ENCODE assay signal across 8 cellular contexts in the genomic region with DNA sequence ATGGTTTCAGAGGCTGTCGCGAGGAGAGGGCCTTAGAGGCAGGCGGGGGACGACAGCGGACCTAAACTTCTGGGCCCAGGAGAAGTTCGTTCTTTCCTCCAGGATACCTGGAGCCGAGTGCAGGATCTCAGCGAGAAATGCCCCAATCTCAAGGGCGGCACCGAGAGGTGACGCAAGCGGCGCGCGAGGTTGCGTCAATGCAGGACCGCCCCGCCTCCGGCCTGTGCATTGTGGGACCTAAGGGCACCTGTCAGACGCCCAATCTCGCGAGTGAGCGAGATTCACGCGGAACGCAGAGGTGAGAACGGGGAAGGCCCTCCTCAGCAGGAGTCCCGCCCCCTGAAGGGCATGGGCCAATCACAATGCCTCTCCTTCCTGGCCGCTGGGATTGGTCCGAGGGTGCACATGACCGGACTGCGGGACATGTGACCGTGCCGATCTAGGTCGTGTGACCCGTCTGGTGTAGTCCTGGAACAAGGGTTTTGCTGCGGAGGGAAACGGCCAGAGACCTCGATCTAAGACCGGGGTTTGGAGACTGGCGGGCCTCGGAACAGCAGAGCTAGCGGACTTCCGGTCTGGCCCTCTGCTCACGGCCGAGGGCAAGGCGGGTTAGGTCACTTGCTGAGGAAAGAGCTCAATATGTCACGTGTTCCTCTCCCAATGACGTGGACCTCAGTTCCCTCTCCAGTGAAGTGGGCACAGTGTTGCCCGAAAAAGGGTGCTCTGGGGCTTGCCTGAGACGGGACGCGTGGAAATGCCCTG. TPM values are rescaled to one million over a fixed set of nuclear protein-coding genes. Genes with fewer than 3 reads are reported as not detected.
DNase-seq lines count a peak whose midpoint lies in the region; FAIRE-seq and TF ChIP-seq lines count a peak whose summit lies in the region.

No MANE protein-coding gene starts in this region.

- in situ Hi-C loops in GM23248 (cut with MboI), result no loop called here

- peak overlapping the region; percentile 97 for H3K4me3 Mint-ChIP-seq in activated T-helper 1 cell treated with anti-CD3 and anti-CD28 coated beads, Interleukin-12 subunit alpha, Interleukin-12 subunit beta, Interleukin-2, Interleukin-4 antibody, amounts not matched to agents 30 ng/mL and 10 ng/mL and 1 ng/mL, durations not matched to agents 14 hours and 24 hours and 36 hours

- H3K9me3 ChIP-seq in DOHH2 (ENCODE audit: control insufficient read depth, insufficient read depth, low read length), result no peaks in the 10 kb centered on the region
- H3K9me3 ChIP-seq in GM23248 (ENCODE audit: low read depth), result no peaks in the 10 kb centered on the region
- no peaks in the 10 kb centered on the region for H3K9me3 ChIP-seq in Karpas-422 (ENCODE audit: low read length)
- no peaks in the 10 kb centered on the region for H3K9me3 ChIP-seq in esophagus squamous epithelium
- H3K9me3 ChIP-seq in muscle layer of duodenum (ENCODE audit: control insufficient read depth in 1 of 2, low read length in 2 of 2), result no peaks in the 10 kb centered on the region

- intact Hi-C loops in activated T-helper 1 cell treated with anti-CD3 and anti-CD28 coated beads, Interleukin-12 subunit alpha, Interleukin-12 subunit beta, Interleukin-2, Interleukin-4 antibody, amounts not matched to agents 30 ng/mL and 10 ng/mL and 1 ng/mL, durations not matched to agents 14 hours and 24 hours and 36 hours (cut with micrococcal nuclease), result loop anchor here (1.0 to 2.0 kb wide), 14 partner anchors 16 to 645 kb away; partner anchors contain the start of genes CINP, DYNC1H1, MOK and RCOR1
- intact Hi-C loops in esophagus squamous epithelium (cut with DNase I), result no loop called here

- no peaks in the 10 kb centered on the region for H3K27me3 ChIP-seq in DOHH2 (ENCODE audit: control insufficient read depth, low read length)
- H3K27me3 ChIP-seq in GM23248 (replicated peaks; ENCODE audit: insufficient read depth), result no peaks in the 10 kb centered on the region
- no peaks in the 10 kb centered on the region for H3K27me3 ChIP-seq in Karpas-422 (ENCODE audit: low read length)
- H3K27me3 ChIP-seq in esophagus squamous epithelium, result no peaks in the 10 kb centered on the region
- no peaks in the 10 kb centered on the region for H3K27me3 ChIP-seq in muscle layer of duodenum (ENCODE audit: low read depth, low read length)

- H3K27ac Mint-ChIP-seq in activated T-helper 1 cell treated with anti-CD3 and anti-CD28 coated beads, Interleukin-12 subunit alpha, Interleukin-12 subunit beta, Interleukin-2, Interleukin-4 antibody, amounts not matched to agents 30 ng/mL and 10 ng/mL and 1 ng/mL, durations not matched to agents 14 hours and 24 hours and 36 hours, result peak overlapping the region; percentile 97

- H3K27ac ChIP-seq in DOHH2 (ENCODE audit: low read depth, low read length) (peak overlapping the region; percentile 73), GM23248 (peak overlapping the region; percentile 97), Karpas-422 (ENCODE audit: low read length) (peak overlapping the region; percentile 65; the same call in 1 of the 2 replicates), esophagus squamous epithelium (peak overlapping the region; percentile 95 to 97 (median 96)), muscle layer of duodenum (ENCODE audit: low read length) (peak overlapping the region; percentile 99)

- WGBS in GM23248 (ENCODE audit: low coverage in 1 of 2, low lambda C conversion rate in 2 of 2, missing lambda C conversion rate in 2 of 2), 2 experiments, result 1% methylated on average over 44 to 48 of the region's 53 CpGs
- 0 to 2% methylated on average over 12 to 13 of the region's 53 CpGs for WGBS in esophagus squamous epithelium, 2 donors

- peaks cover 3% of the 10 kb centered on the region for H3K36me3 ChIP-seq in DOHH2 (ENCODE audit: control insufficient read depth, low read length)
- H3K36me3 ChIP-seq in GM23248 (ENCODE audit: low read depth), result no peaks in the 10 kb centered on the region
- H3K36me3 ChIP-seq in Karpas-422 (ENCODE audit: insufficient read depth, low read length), result no peaks in the 10 kb centered on the region
- no peaks in the 10 kb centered on the region for H3K36me3 ChIP-seq in esophagus squamous epithelium
- peaks cover 0 to 6% of the 10 kb centered on the region in 2 donors for H3K36me3 ChIP-seq in muscle layer of duodenum (ENCODE audit: control insufficient read depth in 1 of 2, insufficient read depth in 2 of 2, low read length in 2 of 2)

- H3K4me1 ChIP-seq in DOHH2 (ENCODE audit: control insufficient read depth, low read length) (peaks cover 8% of the 10 kb centered on the region), GM23248 (ENCODE audit: insufficient read depth) (peaks cover 6% of the 10 kb centered on the region; the same call in 1 of the 2 replicates), Karpas-422 (ENCODE audit: low read length) (peaks cover 11% of the 10 kb centered on the region), esophagus squamous epithelium (peaks cover 10 to 31% (median 10%) of the 10 kb centered on the region in 3 donors), muscle layer of duodenum (ENCODE audit: control insufficient read depth in 1 of 2, insufficient read depth in 2 of 2, low read length in 2 of 2) (peaks cover 3 to 16% of the 10 kb centered on the region in 2 donors)

- peaks cover 15% of the 10 kb centered on the region for H3K27me3 Mint-ChIP-seq in activated T-helper 1 cell treated with anti-CD3 and anti-CD28 coated beads, Interleukin-12 subunit alpha, Interleukin-12 subunit beta, Interleukin-2, Interleukin-4 antibody, amounts not matched to agents 30 ng/mL and 10 ng/mL and 1 ng/mL, durations not matched to agents 14 hours and 24 hours and 36 hours (ENCODE audit: insufficient read depth)

- peak in 3 of 4 donors; percentile 87 to 93 (median 92) for TF ChIP-seq POLR2A in esophagus squamous epithelium (IDR thresholded peaks at IDR 0.05)

- H3F3A ChIP-seq in DOHH2 (ENCODE audit: control insufficient read depth, insufficient read depth) (0 out of 2 replicates have a peak, but pooled peaks cover 2% of the 10 kb centered on the region), GM23248 (ENCODE audit: insufficient read depth) (no peaks in the 10 kb centered on the region)

- peak; percentile 78 for FAIRE-seq in RCC 7860 (lab: Jason Lieb, UNC)

- peak overlapping the region; percentile 99 for H3K9ac ChIP-seq in GM23248
- peak overlapping the region; percentile 85 for H3K9ac ChIP-seq in Karpas-422 (ENCODE audit: low read length)

- H3K9me3 Mint-ChIP-seq in activated T-helper 1 cell treated with anti-CD3 and anti-CD28 coated beads, Interleukin-12 subunit alpha, Interleukin-12 subunit beta, Interleukin-2, Interleukin-4 antibody, amounts not matched to agents 30 ng/mL and 10 ng/mL and 1 ng/mL, durations not matched to agents 14 hours and 24 hours and 36 hours, result no peaks in the 10 kb centered on the region

- DNase-seq in GM23248 (peak; percentile 100), Karpas-422 (peak; percentile 100), RCC 7860 (ENCODE audit: low spot score) (peak; percentile 95), esophagus squamous epithelium (lab: John Stamatoyannopoulos, UW) (peak; percentile 99)
- DNase-seq in activated T-helper 1 cell treated with anti-CD3 and anti-CD28 coated beads, Interleukin-12 subunit alpha, Interleukin-12 subunit beta, Interleukin-2, Interleukin-4 antibody, amounts not matched to agents 30 ng/mL and 10 ng/mL and 1 ng/mL, durations not matched to agents 14 hours and 24 hours and 36 hours (ENCODE audit: low spot score), result peak; percentile 100
- DNase-seq in stimulated activated CD8-positive, alpha-beta memory T cell treated with anti-CD3 and anti-CD28 coated beads, Interleukin-7, amount 100 ng/mL, for 24 hours (ENCODE audit: low read depth), result peak; percentile 99

- H3K4me3 ChIP-seq in DOHH2 (ENCODE audit: low read length) (peak overlapping the region; percentile 100), GM23248 (peak overlapping the region; percentile 98), Karpas-422 (ENCODE audit: low read length) (peak overlapping the region; percentile 82), esophagus squamous epithelium (peak overlapping the region; percentile 60 to 85 (median 79)), muscle layer of duodenum (ENCODE audit: low read depth in 1 of 2, low read length in 2 of 2) (peak overlapping the region; percentile 91)

- H3K4me2 ChIP-seq in DOHH2 (ENCODE audit: low read length), result peak overlapping the region; percentile 93
- peak overlapping the region; percentile 94 for H3K4me2 ChIP-seq in GM23248 (ENCODE audit: unreplicated experiment)
- peak overlapping the region; percentile 81 for H3K4me2 ChIP-seq in Karpas-422 (ENCODE audit: low read depth, low read length, poor library complexity, severe bottlenecking)

- H3K9me2 ChIP-seq in DOHH2 (replicated peaks; ENCODE audit: control insufficient read depth, low read length) (no peaks in the 10 kb centered on the region), GM23248 (ENCODE audit: insufficient read depth) (no peaks in the 10 kb centered on the region), Karpas-422 (replicated peaks; ENCODE audit: insufficient read depth, low read length) (no peaks in the 10 kb centered on the region)

- peak overlapping the region; percentile 84 for H2AFZ ChIP-seq in GM23248
- H2AFZ ChIP-seq in Karpas-422 (ENCODE audit: low read length), result peak overlapping the region; percentile 52; the same call in 1 of the 2 replicates

- H3K4me1 Mint-ChIP-seq in activated T-helper 1 cell treated with anti-CD3 and anti-CD28 coated beads, Interleukin-12 subunit alpha, Interleukin-12 subunit beta, Interleukin-2, Interleukin-4 antibody, amounts not matched to agents 30 ng/mL and 10 ng/mL and 1 ng/mL, durations not matched to agents 14 hours and 24 hours and 36 hours (ENCODE audit: low read depth), result peaks cover 12% of the 10 kb centered on the region

- TF ChIP-seq CTCF in DOHH2 (IDR thresholded peaks at IDR 0.05; ENCODE audit: low read depth, low read length, poor library complexity, severe bottlenecking), result no peak
- no peak for TF ChIP-seq CTCF in esophagus squamous epithelium (IDR thresholded peaks at IDR 0.05)

- H4K20me1 ChIP-seq in DOHH2 (ENCODE audit: control insufficient read depth, insufficient read depth, low read depth, low read length), result no peaks in the 10 kb centered on the region
- H4K20me1 ChIP-seq in GM23248 (ENCODE audit: insufficient read depth), result no peaks in the 10 kb centered on the region
- H4K20me1 ChIP-seq in Karpas-422 (ENCODE audit: insufficient read depth, low read depth, low read length), result no peaks in the 10 kb centered on the region

- peaks cover 21% of the 10 kb centered on the region for H3K79me2 ChIP-seq in DOHH2 (ENCODE audit: control insufficient read depth, low read length)
- H3K79me2 ChIP-seq in GM23248 (ENCODE audit: insufficient read depth), result peaks cover 18% of the 10 kb centered on the region
- H3K79me2 ChIP-seq in Karpas-422 (ENCODE audit: low read length), result no peaks in the 10 kb centered on the region

- no peaks in the 10 kb centered on the region for H3K36me3 Mint-ChIP-seq in activated T-helper 1 cell treated with anti-CD3 and anti-CD28 coated beads, Interleukin-12 subunit alpha, Interleukin-12 subunit beta, Interleukin-2, Interleukin-4 antibody, amounts not matched to agents 30 ng/mL and 10 ng/mL and 1 ng/mL, durations not matched to agents 14 hours and 24 hours and 36 hours (ENCODE audit: low read depth)

RNA-seq across cellular contexts. Expression of gene DYNC1H1, which starts 16.3 kb away (rescaled TPM):
- 391 and 475 TPM in 2 replicates for total RNA-seq in GM23248 (2014; rRNA removed; shearing (Covaris generic))
- 174 and 181 TPM in 2 replicates for polyA plus RNA-seq in GM23248 (2016; fragmentation: Nextera tagmentation; extraction: Ambion mirVana)
- total RNA-seq in Karpas-422 (2014; rRNA removed; shearing (Covaris generic); ENCODE audit: low replicate concordance), result 240 and 340 TPM in 2 replicates
- 241 and 254 TPM in 2 replicates for total RNA-seq in activated T-helper 1 cell treated with anti-CD3 and anti-CD28 coated beads, Interleukin-12 subunit alpha, Interleukin-12 subunit beta, Interleukin-2, Interleukin-4 antibody, amounts not matched to agents 30 ng/mL and 10 ng/mL and 1 ng/mL, durations not matched to agents 14 hours and 24 hours and 36 hours
- total RNA-seq in esophagus squamous epithelium, result 100 to 1,000 TPM; 261 to 376 (median 317) TPM

Comparison
In these comparisons a context has a peak if more than half of its experiments do, and no peak if none do; other contexts are left out.
1. Peak in every context shown above with its lines: DNase-seq, H3K4me3 ChIP-seq and H3K27ac ChIP-seq.